ENCODE assay signal across 13 cellular contexts in the genomic region with DNA sequence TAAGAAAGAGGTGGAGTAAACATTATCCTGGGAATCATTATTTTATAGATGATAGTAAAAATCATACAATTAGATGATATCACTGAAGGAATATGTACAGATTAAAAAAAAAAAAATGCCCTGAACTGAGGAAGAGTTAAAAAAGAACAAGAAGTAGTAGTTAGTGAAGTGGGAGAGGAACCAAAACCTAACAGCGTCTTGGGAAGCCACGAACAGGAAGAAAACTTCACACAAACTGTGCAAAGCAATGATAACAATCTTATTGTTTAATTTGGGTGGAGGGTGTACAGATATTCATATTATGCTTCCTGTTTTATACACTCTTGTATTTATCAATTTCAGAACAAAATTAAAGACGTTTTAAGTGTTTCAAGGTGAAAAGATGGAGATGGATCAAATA. TPM values are rescaled to one million over a fixed set of nuclear protein-coding genes. Genes with fewer than 3 reads are reported as not detected.
A peak's percentile ranks its signal among the peaks of the same experiment; 100 is the strongest.
DNase-seq lines count a peak whose midpoint lies in the region; ATAC-seq lines count a peak whose summit lies in the region.
"Had no signal": no experiment of that assay in that cellular context is flagged by ENCODE, and none has a peak within 500 bp of the region (broad histone marks: within the 10 kb centered on the region; RNA-seq: fewer than 3 reads in every experiment).

No MANE protein-coding gene starts in this region.

- no peaks in the 10 kb centered on the region for H3K27me3 Mint-ChIP-seq in activated CD4-positive, alpha-beta T cell treated with anti-CD3 and anti-CD28 coated beads, Interleukin-2, amount 10 ng/mL, durations not matched to agents 24 days and 14 days
- no peaks in the 10 kb centered on the region for H3K27me3 Mint-ChIP-seq in activated naive CD8-positive, alpha-beta T cell
- no peaks in the 10 kb centered on the region for H3K27me3 Mint-ChIP-seq in natural killer cell treated with Interleukin-12 subunit alpha and Interleukin-12 subunit beta and Interleukin-15 and Interleukin-18, amount 100 ng/mL, for 72 hours

- no peaks in the 10 kb centered on the region for H3K9me3 Mint-ChIP-seq in activated CD4-positive, alpha-beta T cell treated with anti-CD3 and anti-CD28 coated beads, Interleukin-2, amount 10 ng/mL, durations not matched to agents 24 days and 14 days
- no peaks in the 10 kb centered on the region for H3K9me3 Mint-ChIP-seq in activated naive CD8-positive, alpha-beta T cell (ENCODE audit: low read depth)
- H3K9me3 Mint-ChIP-seq in natural killer cell treated with Interleukin-12 subunit alpha and Interleukin-12 subunit beta and Interleukin-15 and Interleukin-18, amount 100 ng/mL, for 72 hours = no peaks in the 10 kb centered on the region

- intact Hi-C loops in activated CD4-positive, alpha-beta T cell treated with anti-CD3 and anti-CD28 coated beads, Interleukin-2, amount 10 ng/mL, durations not matched to agents 24 days and 14 days (cut with micrococcal nuclease) = loop anchor here (5.0 kb wide), 1 partner anchor 77 kb away; a partner anchor contains a TSS

- H3K27ac Mint-ChIP-seq in activated CD4-positive, alpha-beta T cell treated with anti-CD3 and anti-CD28 coated beads, Interleukin-2, amount 10 ng/mL, durations not matched to agents 24 days and 14 days = peak overlapping the region; percentile 8
- H3K27ac Mint-ChIP-seq in activated naive CD8-positive, alpha-beta T cell = peak overlapping the region; percentile 61
- peak overlapping the region; percentile 63 to 71 for H3K27ac Mint-ChIP-seq in natural killer cell treated with Interleukin-12 subunit alpha and Interleukin-12 subunit beta and Interleukin-15 and Interleukin-18, amount 100 ng/mL, for 72 hours

- H3K4me1 Mint-ChIP-seq in activated CD4-positive, alpha-beta T cell treated with anti-CD3 and anti-CD28 coated beads, Interleukin-2, amount 10 ng/mL, durations not matched to agents 24 days and 14 days = peaks cover 28% of the 10 kb centered on the region
- peaks cover 45% of the 10 kb centered on the region for H3K4me1 Mint-ChIP-seq in activated naive CD8-positive, alpha-beta T cell (ENCODE audit: low read depth)
- peaks cover 32 to 33% of the 10 kb centered on the region in 2 donors for H3K4me1 Mint-ChIP-seq in natural killer cell treated with Interleukin-12 subunit alpha and Interleukin-12 subunit beta and Interleukin-15 and Interleukin-18, amount 100 ng/mL, for 72 hours (ENCODE audit: low read depth in 2 of 2)

- peak overlapping the region; percentile 39 for H3K4me3 Mint-ChIP-seq in activated CD4-positive, alpha-beta T cell treated with anti-CD3 and anti-CD28 coated beads, Interleukin-2, amount 10 ng/mL, durations not matched to agents 24 days and 14 days
- H3K4me3 Mint-ChIP-seq in activated naive CD8-positive, alpha-beta T cell = peak overlapping the region; percentile 38
- H3K4me3 Mint-ChIP-seq in natural killer cell treated with Interleukin-12 subunit alpha and Interleukin-12 subunit beta and Interleukin-15 and Interleukin-18, amount 100 ng/mL, for 72 hours = peak overlapping the region; percentile 80

- peaks cover 40% of the 10 kb centered on the region for H3K36me3 Mint-ChIP-seq in activated CD4-positive, alpha-beta T cell treated with anti-CD3 and anti-CD28 coated beads, Interleukin-2, amount 10 ng/mL, durations not matched to agents 24 days and 14 days (ENCODE audit: low read depth)
- H3K36me3 Mint-ChIP-seq in activated naive CD8-positive, alpha-beta T cell = peaks cover 4% of the 10 kb centered on the region
- peaks cover 16% of the 10 kb centered on the region for H3K36me3 Mint-ChIP-seq in natural killer cell treated with Interleukin-12 subunit alpha and Interleukin-12 subunit beta and Interleukin-15 and Interleukin-18, amount 100 ng/mL, for 72 hours

- no peak for DNase-seq in activated CD4-positive, alpha-beta T cell treated with anti-CD3 and anti-CD28 coated beads, Interleukin-2, amount 10 ng/mL, durations not matched to agents 24 days and 14 days
- no peak for DNase-seq in activated CD4-positive, alpha-beta T cell treated with anti-CD3 and anti-CD28 coated beads for 4 hours
- DNase-seq in Kasumi-1 (lab: John Stamatoyannopoulos, UW) (peak; percentile 10 to 21), NCI-H524 treated with DMSO at 0.1 percent for 48 hours (lab: John Stamatoyannopoulos, UW) (no peak), EL (no peak), KG1 (lab: John Stamatoyannopoulos, UW) (no peak)
- DNase-seq in natural killer cell treated with Interleukin-12 subunit alpha and Interleukin-12 subunit beta and Interleukin-15 and Interleukin-18, amount 100 ng/mL, for 72 hours (ENCODE audit: low spot score) = no peak
- DNase-seq: ACHN, midbrain, NCI-H1930, posterior cingulate gyrus, uterus had no signal

- ATAC-seq in natural killer cell treated with Interleukin-12 subunit alpha and Interleukin-12 subunit beta and Interleukin-15 and Interleukin-18, amount 100 ng/mL, for 72 hours = no peak

RNA-seq across cellular contexts. Expression of a gene that starts 3.5 kb away (rescaled TPM):
- total RNA-seq in activated CD4-positive, alpha-beta T cell treated with anti-CD3 and anti-CD28 coated beads, Interleukin-2, amount 10 ng/mL, durations not matched to agents 24 days and 14 days = 14.7 and 14.8 TPM in 2 replicates
- total RNA-seq in natural killer cell treated with Interleukin-12 subunit alpha and Interleukin-12 subunit beta and Interleukin-15 and Interleukin-18, amount 100 ng/mL, for 72 hours = 10 to 100 TPM; 23.3 to 27.3 TPM

RNA-seq across cellular contexts. Expression of a gene that starts 3.6 kb away (rescaled TPM):
- total RNA-seq in activated CD4-positive, alpha-beta T cell treated with anti-CD3 and anti-CD28 coated beads, Interleukin-2, amount 10 ng/mL, durations not matched to agents 24 days and 14 days = 13.8 and 15.7 TPM in 2 replicates
- total RNA-seq in natural killer cell treated with Interleukin-12 subunit alpha and Interleukin-12 subunit beta and Interleukin-15 and Interleukin-18, amount 100 ng/mL, for 72 hours = 10 to 100 TPM; 13.2 to 15.3 TPM

Comparison
In these comparisons a context has a peak if more than half of its experiments do, and no peak if none do; other contexts are left out.
1. DNase-seq: peak in Kasumi-1 (2 of 2); none in activated CD4-positive, alpha-beta T cell treated with anti-CD3 and anti-CD28 coated beads, Interleukin-2, amount 10 ng/mL, durations not matched to agents 24 days and 14 days (single experiment), activated CD4-positive, alpha-beta T cell treated with anti-CD3 and anti-CD28 coated beads for 4 hours (0 of 2), natural killer cell treated with Interleukin-12 subunit alpha and Interleukin-12 subunit beta and Interleukin-15 and Interleukin-18, amount 100 ng/mL, for 72 hours (single experiment), NCI-H524 treated with DMSO at 0.1 percent for 48 hours (single experiment), EL (single experiment) and KG1 (single experiment).
2. H3K27ac Mint-ChIP-seq: peak in every context shown above with its lines; median percentile 67 in natural killer cell treated with Interleukin-12 subunit alpha and Interleukin-12 subunit beta and Interleukin-15 and Interleukin-18, amount 100 ng/mL, for 72 hours; 61 in activated naive CD8-positive, alpha-beta T cell; 8 in activated CD4-positive, alpha-beta T cell treated with anti-CD3 and anti-CD28 coated beads, Interleukin-2, amount 10 ng/mL, durations not matched to agents 24 days and 14 days.
3. Peak in every context shown above with its lines, with median percentiles within 50 percentile points of each other: H3K4me3 Mint-ChIP-seq.